ENCODE assay signal across 11 cellular contexts in genomic region chr5:149641000-149641576, GRCh38. TPM values are rescaled to one million over a fixed set of nuclear protein-coding genes. Genes with fewer than 3 reads are reported as not detected.
DNase-seq lines count a peak whose midpoint lies in the region; ATAC-seq and TF ChIP-seq lines count a peak whose summit lies in the region.
"Had no signal": no experiment of that assay in that cellular context is flagged by ENCODE, and none has a peak within 500 bp of the region (broad histone marks: within the 10 kb centered on the region; RNA-seq: fewer than 3 reads in every experiment).

No MANE protein-coding gene starts in this region.

- H3K27me3 ChIP-seq in lower lobe of right lung (ENCODE audit: low read depth): no peaks in the 10 kb centered on the region
- no peaks in the 10 kb centered on the region for H3K27me3 ChIP-seq in tibial nerve

- TF ChIP-seq POLR2A in tibial nerve (IDR thresholded peaks at IDR 0.05): no peak

- peak overlapping the region; percentile 56 for H3K27ac ChIP-seq in lower lobe of right lung
- H3K27ac ChIP-seq in tibial nerve: peak overlapping the region in 3 of 4 donors; percentile 60 to 72 (median 63)
- H3K27ac ChIP-seq: KMS-11, parathyroid adenoma had no signal

- H3K36me3 ChIP-seq in lower lobe of right lung (no peaks in the 10 kb centered on the region), tibial nerve (no peaks in the 10 kb centered on the region)

- no peaks in the 10 kb centered on the region for H3K27me3 Mint-ChIP-seq in stimulated activated memory B cell treated with anti-CD40 and anti-IgM and Interleukin-4, amounts not matched to agents 10 μg/mL and 1 μg/mL and 100 μg/mL, for 72 hours
- H3K27me3 Mint-ChIP-seq in activated CD4-positive, alpha-beta T cell treated with anti-CD3 and anti-CD28 coated beads, Interleukin-2, amount 10 ng/mL, durations not matched to agents 24 days and 14 days: no peaks in the 10 kb centered on the region

- DNase-seq in NCI-H69 (lab: John Stamatoyannopoulos, UW) (peak; percentile 41), epithelial cell of proximal tubule (ENCODE audit: low read depth) (peak; percentile 62), lower lobe of right lung (no peak), tibial nerve (ENCODE audit: low spot score in 2 of 2) (peak in 1 of 2 donors; percentile 27), islet precursor cell (no peak)
- no peak for DNase-seq in effector CD4-positive, alpha-beta T cell
- DNase-seq in activated CD4-positive, alpha-beta T cell treated with anti-CD3 and anti-CD28 coated beads, Interleukin-2, amount 10 ng/mL, durations not matched to agents 24 days and 14 days: no peak

- TF ChIP-seq EP300 in tibial nerve (IDR thresholded peaks at IDR 0.05): peak in 1 of 2 donors; percentile 19

- no peak overlapping the region for H3K27ac Mint-ChIP-seq in stimulated activated memory B cell treated with anti-CD40 and anti-IgM and Interleukin-4, amounts not matched to agents 10 μg/mL and 1 μg/mL and 100 μg/mL, for 72 hours
- no peak overlapping the region for H3K27ac Mint-ChIP-seq in activated CD4-positive, alpha-beta T cell treated with anti-CD3 and anti-CD28 coated beads, Interleukin-2, amount 10 ng/mL, durations not matched to agents 24 days and 14 days
- H3K27ac Mint-ChIP-seq: WTC11 had no signal

- peak; percentile 57 to 63 for ATAC-seq in lower lobe of right lung
- ATAC-seq in stimulated activated memory B cell treated with anti-CD40 and anti-IgM and Interleukin-4, amounts not matched to agents 10 μg/mL and 1 μg/mL and 100 μg/mL, for 72 hours: no peak
- ATAC-seq: WTC11 had no signal

- no peaks in the 10 kb centered on the region for H3K36me3 Mint-ChIP-seq in stimulated activated memory B cell treated with anti-CD40 and anti-IgM and Interleukin-4, amounts not matched to agents 10 μg/mL and 1 μg/mL and 100 μg/mL, for 72 hours
- H3K36me3 Mint-ChIP-seq in activated CD4-positive, alpha-beta T cell treated with anti-CD3 and anti-CD28 coated beads, Interleukin-2, amount 10 ng/mL, durations not matched to agents 24 days and 14 days (ENCODE audit: low read depth): no peaks in the 10 kb centered on the region
- H3K36me3 Mint-ChIP-seq: WTC11 had no signal

- no peak overlapping the region for H3K4me3 Mint-ChIP-seq in stimulated activated memory B cell treated with anti-CD40 and anti-IgM and Interleukin-4, amounts not matched to agents 10 μg/mL and 1 μg/mL and 100 μg/mL, for 72 hours
- H3K4me3 Mint-ChIP-seq in activated CD4-positive, alpha-beta T cell treated with anti-CD3 and anti-CD28 coated beads, Interleukin-2, amount 10 ng/mL, durations not matched to agents 24 days and 14 days: no peak overlapping the region
- H3K4me3 Mint-ChIP-seq: WTC11 had no signal

- no peaks in the 10 kb centered on the region for H3K4me1 ChIP-seq in lower lobe of right lung
- peaks cover 0 to 18% (median 3%) of the 10 kb centered on the region in 4 donors for H3K4me1 ChIP-seq in tibial nerve
- H3K4me1 ChIP-seq: parathyroid adenoma had no signal

- TF ChIP-seq CTCF in epithelial cell of proximal tubule (conservative IDR thresholded peaks at IDR 0.05; ENCODE audit: low read depth, low read length) (peak; percentile 25), lower lobe of right lung (IDR thresholded peaks at IDR 0.05) (no peak), tibial nerve (IDR thresholded peaks at IDR 0.05) (peak in 2 of 5 experiments; percentile 4 to 9)

- peaks cover 6% of the 10 kb centered on the region for H3K4me1 Mint-ChIP-seq in stimulated activated memory B cell treated with anti-CD40 and anti-IgM and Interleukin-4, amounts not matched to agents 10 μg/mL and 1 μg/mL and 100 μg/mL, for 72 hours
- H3K4me1 Mint-ChIP-seq in activated CD4-positive, alpha-beta T cell treated with anti-CD3 and anti-CD28 coated beads, Interleukin-2, amount 10 ng/mL, durations not matched to agents 24 days and 14 days: no peaks in the 10 kb centered on the region

- no peaks in the 10 kb centered on the region for H3K9me3 ChIP-seq in lower lobe of right lung
- no peaks in the 10 kb centered on the region for H3K9me3 ChIP-seq in tibial nerve

- no peaks in the 10 kb centered on the region for H3K9me3 Mint-ChIP-seq in stimulated activated memory B cell treated with anti-CD40 and anti-IgM and Interleukin-4, amounts not matched to agents 10 μg/mL and 1 μg/mL and 100 μg/mL, for 72 hours
- H3K9me3 Mint-ChIP-seq in activated CD4-positive, alpha-beta T cell treated with anti-CD3 and anti-CD28 coated beads, Interleukin-2, amount 10 ng/mL, durations not matched to agents 24 days and 14 days: no peaks in the 10 kb centered on the region
- H3K9me3 Mint-ChIP-seq: WTC11 had no signal

- H3K4me3 ChIP-seq in epithelial cell of proximal tubule (ENCODE audit: low read depth, low read length) (peak overlapping the region; percentile 52), lower lobe of right lung (peak overlapping the region; percentile 20), tibial nerve (no peak overlapping the region)

- 60 to 63% methylated on average over 18 of the region's 18 CpGs for WGBS in tibial nerve, 2 donors

- intact Hi-C loops in lower lobe of right lung (cut with DNase I): no loop called here
- intact Hi-C loops in activated CD4-positive, alpha-beta T cell treated with anti-CD3 and anti-CD28 coated beads, Interleukin-2, amount 10 ng/mL, durations not matched to agents 24 days and 14 days (cut with micrococcal nuclease): no loop called here

RNA-seq across cellular contexts. Expression of gene ARHGEF37, which starts 59.8 kb away (rescaled TPM):
- 2.0 and 2.7 TPM in 2 replicates for total RNA-seq in epithelial cell of proximal tubule
- total RNA-seq in lower lobe of right lung: 13.5 TPM
- total RNA-seq in tibial nerve: 10 to 100 TPM; 28.8 to 73.7 (median 62.7) TPM
- 1.5 and 1.8 TPM in 2 replicates for total RNA-seq in activated CD4-positive, alpha-beta T cell treated with anti-CD3 and anti-CD28 coated beads, Interleukin-2, amount 10 ng/mL, durations not matched to agents 24 days and 14 days

Comparison
In these comparisons a context has a peak if more than half of its experiments do, and no peak if none do; other contexts are left out.
1. DNase-seq: peak in NCI-H69 (single experiment) and epithelial cell of proximal tubule (single experiment); none in lower lobe of right lung (single experiment), islet precursor cell (single experiment), effector CD4-positive, alpha-beta T cell (single experiment) and activated CD4-positive, alpha-beta T cell treated with anti-CD3 and anti-CD28 coated beads, Interleukin-2, amount 10 ng/mL, durations not matched to agents 24 days and 14 days (single experiment).
2. H3K4me3 ChIP-seq: peak in epithelial cell of proximal tubule (single experiment) and lower lobe of right lung (single experiment); none in tibial nerve (0 of 4).